In the genomic region with DNA sequence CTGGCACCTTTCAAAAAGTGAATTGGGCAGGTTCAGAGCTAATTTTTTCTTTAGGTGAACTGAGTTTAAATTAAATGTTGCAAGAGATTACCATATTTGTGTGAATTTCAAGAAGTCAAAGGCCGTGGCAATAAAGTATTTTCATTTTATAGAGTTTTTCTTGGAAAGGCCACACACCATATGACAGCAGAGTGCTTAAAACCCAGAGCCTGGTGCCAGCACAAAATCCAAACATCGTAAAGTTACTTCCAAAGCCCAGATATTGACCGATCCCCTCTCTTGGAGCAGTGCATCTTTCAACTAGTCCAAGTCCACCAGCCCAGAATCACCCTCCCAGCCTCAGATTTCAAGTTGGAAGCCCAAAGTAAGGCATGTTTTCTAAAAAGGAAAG, we compare ENCODE assay signal across 22 cellular contexts.
DNase-seq lines count a peak whose midpoint lies in the region; ATAC-seq and TF ChIP-seq lines count a peak whose summit lies in the region.
"Had no signal": no experiment of that assay in that cellular context is flagged by ENCODE, and none has a peak within 500 bp of the region (broad histone marks: within the 10 kb centered on the region; RNA-seq: fewer than 3 reads in every experiment).

No MANE protein-coding gene starts in this region.

- intact Hi-C loops in ascending aorta (cut with DNase I) (no loop called here), thyroid gland (cut with DNase I) (no loop called here)

- no peak for TF ChIP-seq POLR2A in thyroid gland (IDR thresholded peaks at IDR 0.05)

- H3K9me3 ChIP-seq in HEK293 (ENCODE audit: control insufficient read depth, insufficient read depth, low read depth, low read length), result no peaks in the 10 kb centered on the region
- H3K9me3 ChIP-seq in ascending aorta, result no peaks in the 10 kb centered on the region
- H3K9me3 ChIP-seq in thoracic aorta, result no peaks in the 10 kb centered on the region
- no peaks in the 10 kb centered on the region for H3K9me3 ChIP-seq in thyroid gland
- H3K9me3 ChIP-seq: esophagus muscularis mucosa had no signal

- H3K27me3 ChIP-seq in ascending aorta (no peaks in the 10 kb centered on the region), thoracic aorta (replicated peaks; ENCODE audit: insufficient read depth) (no peaks in the 10 kb centered on the region), thyroid gland (no peaks in the 10 kb centered on the region)
- H3K27me3 ChIP-seq: esophagus muscularis mucosa had no signal

- DNase-seq in ascending aorta (ENCODE audit: low spot score in 2 of 2) (no peak), mesothelial cell of epicardium (ENCODE audit: low spot score in 2 of 2, unreplicated experiment in 2 of 2) (no peak), thoracic aorta (ENCODE audit: low spot score) (no peak), thyroid gland (no peak)
- DNase-seq: activated CD4-positive, alpha-beta memory T cell treated with anti-CD3 and anti-CD28 coated beads for 36 hours; activated CD4-positive, CD25-positive, alpha-beta regulatory T cell; activated naive CD4-positive, alpha-beta T cell; amniotic stem cell; CD8-positive, alpha-beta memory T cell; DMS79; effector CD4-positive, alpha-beta T cell; left cardiac atrium; NCI-H1048; NCI-H1930; RPMI8226; T1000 had no signal

- ATAC-seq in thoracic aorta (ENCODE audit: insufficient number of reproducible peaks, low FRiP score, low read depth), result no peak
- no peak for ATAC-seq in GM21390 (IDR thresholded peaks at IDR 0.05; ENCODE audit: unreplicated experiment)
- no peak for ATAC-seq in GM18868 (IDR thresholded peaks at IDR 0.05; ENCODE audit: unreplicated experiment)
- ATAC-seq in HG03460 (IDR thresholded peaks at IDR 0.05; ENCODE audit: unreplicated experiment), result no peak
- ATAC-seq: left cardiac atrium had no signal

- H3K27ac Mint-ChIP-seq in mesothelial cell of epicardium, result peak overlapping the region; percentile 7
- H3K27ac Mint-ChIP-seq: activated CD4-positive, alpha-beta memory T cell treated with anti-CD3 and anti-CD28 coated beads for 36 hours had no signal

- peaks cover 64% of the 10 kb centered on the region for H3K4me1 ChIP-seq in HEK293 (ENCODE audit: control insufficient read depth, insufficient read depth, low read length)
- H3K4me1 ChIP-seq in ascending aorta, result peaks cover 13 to 36% of the 10 kb centered on the region in 2 donors
- H3K4me1 ChIP-seq in thoracic aorta (ENCODE audit: control insufficient read depth in 1 of 2, low read depth in 2 of 2), result peaks cover 40 to 54% of the 10 kb centered on the region in 2 donors
- H3K4me1 ChIP-seq in thyroid gland, result peaks cover 0 to 35% of the 10 kb centered on the region in 2 donors

- CTCF ChIA-PET in HEK293 (lab: Yijun Ruan, JAX), result interaction anchor here (0.5 to 0.8 kb wide), 2 partner anchors 253 to 968 kb away, joined by 3 to 4 read pairs; no protein-coding TSS in a partner anchor

- POLR2A ChIA-PET in HEK293 (lab: Yijun Ruan, JAX), result no interaction called here

- no peaks in the 10 kb centered on the region for H3K27me3 Mint-ChIP-seq in mesothelial cell of epicardium (ENCODE audit: low read depth)
- H3K27me3 Mint-ChIP-seq: activated CD4-positive, alpha-beta memory T cell treated with anti-CD3 and anti-CD28 coated beads for 36 hours; CD8-positive, alpha-beta memory T cell; central memory CD8-positive, alpha-beta T cell had no signal

- TF ChIP-seq CTCF in HEK293 (tag by site-specific recombination; IDR thresholded peaks at IDR 0.05) (no peak), ascending aorta (IDR thresholded peaks at IDR 0.05) (no peak), mesothelial cell of epicardium (IDR thresholded peaks at IDR 0.05; ENCODE audit: unreplicated experiment) (no peak), thoracic aorta (IDR thresholded peaks at IDR 0.05) (no peak), thyroid gland (IDR thresholded peaks at IDR 0.05) (no peak)

- no peaks in the 10 kb centered on the region for H3K9me3 Mint-ChIP-seq in mesothelial cell of epicardium
- H3K9me3 Mint-ChIP-seq: central memory CD8-positive, alpha-beta T cell had no signal

- no peak overlapping the region for H3K4me3 Mint-ChIP-seq in mesothelial cell of epicardium
- H3K4me3 Mint-ChIP-seq: activated CD4-positive, alpha-beta memory T cell treated with anti-CD3 and anti-CD28 coated beads for 36 hours; CD8-positive, alpha-beta memory T cell; central memory CD8-positive, alpha-beta T cell had no signal

- H3K36me3 ChIP-seq in HEK293 (ENCODE audit: control insufficient read depth in 2 of 2, insufficient read depth in 1 of 2, low read length in 2 of 2) (no peaks in the 10 kb centered on the region), ascending aorta (no peaks in the 10 kb centered on the region), thoracic aorta (no peaks in the 10 kb centered on the region), thyroid gland (no peaks in the 10 kb centered on the region)
- H3K36me3 ChIP-seq: esophagus muscularis mucosa had no signal

- 85 to 86% methylated on average over 3 of the region's 3 CpGs for WGBS in thyroid gland, 2 donors

- H3K4me1 Mint-ChIP-seq in mesothelial cell of epicardium, result peaks cover 43% of the 10 kb centered on the region
- H3K4me1 Mint-ChIP-seq: CD8-positive, alpha-beta memory T cell; central memory CD8-positive, alpha-beta T cell had no signal

- peak overlapping the region; percentile 32; the same call in 1 of the 2 replicates for H3K27ac ChIP-seq in HEK293 (ENCODE audit: extremely low read depth, low read depth, low read length)
- H3K27ac ChIP-seq in ascending aorta, result peak overlapping the region; percentile 86 to 87
- H3K27ac ChIP-seq in thoracic aorta, result peak overlapping the region; percentile 90 to 95
- no peak overlapping the region for H3K27ac ChIP-seq in thyroid gland

- H3K36me3 Mint-ChIP-seq in mesothelial cell of epicardium, result peaks cover 2% of the 10 kb centered on the region

- H3K4me3 ChIP-seq in HEK293 (ENCODE audit: low read depth, low read length) (no peak overlapping the region), ascending aorta (no peak overlapping the region), thoracic aorta (no peak overlapping the region), thyroid gland (replicated peaks in 1 of 3) (no peak overlapping the region)
- H3K4me3 ChIP-seq: esophagus muscularis mucosa had no signal

TF ChIP-seq in HEK293, 187 proteins besides CTCF, POLR2A, EP300 and RAD21 (continues in another document):
- TF ChIP-seq ZNF548 (tag by site-specific recombination; IDR thresholded peaks at IDR 0.05), result no peak
- no peak for TF ChIP-seq ZNF23 (tag by site-specific recombination; IDR thresholded peaks at IDR 0.05; ENCODE audit: borderline replicate concordance)
- TF ChIP-seq, protein P1, sequence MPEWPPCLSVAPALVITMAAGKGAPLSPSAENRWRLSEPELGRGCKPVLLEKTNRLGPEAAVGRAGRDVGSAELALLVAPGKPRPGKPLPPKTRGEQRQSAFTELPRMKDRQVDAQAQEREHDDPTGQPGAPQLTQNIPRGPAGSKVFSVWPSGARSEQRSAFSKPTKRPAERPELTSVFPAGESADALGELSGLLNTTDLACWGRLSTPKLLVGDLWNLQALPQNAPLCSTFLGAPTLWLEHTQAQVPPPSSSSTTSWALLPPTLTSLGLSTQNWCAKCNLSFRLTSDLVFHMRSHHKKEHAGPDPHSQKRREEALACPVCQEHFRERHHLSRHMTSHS (tag by site-specific recombination; IDR thresholded peaks at IDR 0.05), result no peak
- peak; percentile 33; the same call in 1 of the 2 replicates for TF ChIP-seq ZNF600 (tag by site-specific recombination; IDR thresholded peaks at IDR 0.05)
- TF ChIP-seq ZNF561 (tag by site-specific recombination; IDR thresholded peaks at IDR 0.05; ENCODE audit: borderline replicate concordance), result no peak
- TF ChIP-seq ZNF768 (tag by site-specific recombination; IDR thresholded peaks at IDR 0.05), result no peak
- TF ChIP-seq RBAK (tag by site-specific recombination; IDR thresholded peaks at IDR 0.05), result no peak
- no peak for TF ChIP-seq TRIM28 (IDR thresholded peaks at IDR 0.05; ENCODE audit: borderline replicate concordance, low read length)
- no peak for TF ChIP-seq ZNF214 (tag by site-specific recombination; IDR thresholded peaks at IDR 0.05; ENCODE audit: borderline replicate concordance)
- TF ChIP-seq ZNF585B (tag by site-specific recombination; IDR thresholded peaks at IDR 0.05), result no peak
- TF ChIP-seq ZNF48 (tag by site-specific recombination; IDR thresholded peaks at IDR 0.05), result no peak
- TF ChIP-seq, protein P2, sequence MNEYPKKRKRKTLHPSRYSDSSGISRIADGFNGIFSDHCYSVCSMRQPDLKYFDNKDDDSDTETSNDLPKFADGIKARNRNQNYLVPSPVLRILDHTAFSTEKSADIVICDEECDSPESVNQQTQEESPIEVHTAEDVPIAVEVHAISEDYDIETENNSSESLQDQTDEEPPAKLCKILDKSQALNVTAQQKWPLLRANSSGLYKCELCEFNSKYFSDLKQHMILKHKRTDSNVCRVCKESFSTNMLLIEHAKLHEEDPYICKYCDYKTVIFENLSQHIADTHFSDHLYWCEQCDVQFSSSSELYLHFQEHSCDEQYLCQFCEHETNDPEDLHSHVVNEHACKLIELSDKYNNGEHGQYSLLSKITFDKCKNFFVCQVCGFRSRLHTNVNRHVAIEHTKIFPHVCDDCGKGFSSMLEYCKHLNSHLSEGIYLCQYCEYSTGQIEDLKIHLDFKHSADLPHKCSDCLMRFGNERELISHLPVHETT (tag by site-specific recombination; IDR thresholded peaks at IDR 0.05), result no peak
- TF ChIP-seq, protein P3, sequence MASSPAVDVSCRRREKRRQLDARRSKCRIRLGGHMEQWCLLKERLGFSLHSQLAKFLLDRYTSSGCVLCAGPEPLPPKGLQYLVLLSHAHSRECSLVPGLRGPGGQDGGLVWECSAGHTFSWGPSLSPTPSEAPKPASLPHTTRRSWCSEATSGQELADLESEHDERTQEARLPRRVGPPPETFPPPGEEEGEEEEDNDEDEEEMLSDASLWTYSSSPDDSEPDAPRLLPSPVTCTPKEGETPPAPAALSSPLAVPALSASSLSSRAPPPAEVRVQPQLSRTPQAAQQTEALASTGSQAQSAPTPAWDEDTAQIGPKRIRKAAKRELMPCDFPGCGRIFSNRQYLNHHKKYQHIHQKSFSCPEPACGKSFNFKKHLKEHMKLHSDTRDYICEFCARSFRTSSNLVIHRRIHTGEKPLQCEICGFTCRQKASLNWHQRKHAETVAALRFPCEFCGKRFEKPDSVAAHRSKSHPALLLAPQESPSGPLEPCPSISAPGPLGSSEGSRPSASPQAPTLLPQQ (tag by site-specific recombination; IDR thresholded peaks at IDR 0.05), result no peak
- TF ChIP-seq ZNF114 (tag by site-specific recombination; IDR thresholded peaks at IDR 0.05), result no peak
- TF ChIP-seq ZBTB48 (tag by site-specific recombination; IDR thresholded peaks at IDR 0.05), result no peak
- TF ChIP-seq ZNF549 (tag by site-specific recombination; IDR thresholded peaks at IDR 0.05), result no peak
- no peak for TF ChIP-seq TCF7L2 (IDR thresholded peaks at IDR 0.05; ENCODE audit: borderline replicate concordance, low read depth, low read length)
- no peak for TF ChIP-seq ZNF830 (tag by site-specific recombination; IDR thresholded peaks at IDR 0.05; ENCODE audit: low read depth)
- TF ChIP-seq MZF1 (tag by site-specific recombination; IDR thresholded peaks at IDR 0.05; ENCODE audit: borderline replicate concordance), result peak; percentile 92
- no peak for TF ChIP-seq ZNF366 (tag by site-specific recombination; conservative IDR thresholded peaks at IDR 0.05)

Comparison
In these comparisons a context has a peak if more than half of its experiments do, and no peak if none do; other contexts are left out.
1. H3K27ac ChIP-seq: peak in HEK293 (single experiment), ascending aorta (2 of 2) and thoracic aorta (2 of 2); none in thyroid gland (0 of 3).